21 cellular contexts compared by ENCODE assay signal in genomic region chr10:11882646-11883375, GRCh38. TPM values are rescaled to one million over a fixed set of nuclear protein-coding genes. Genes with fewer than 3 reads are reported as not detected.
DNase-seq lines count a peak whose midpoint lies in the region; ATAC-seq, FAIRE-seq and TF ChIP-seq lines count a peak whose summit lies in the region.
"Had no signal": no experiment of that assay in that cellular context is flagged by ENCODE, and none has a peak within 500 bp of the region (broad histone marks: within the 10 kb centered on the region; RNA-seq: fewer than 3 reads in every experiment).

No MANE protein-coding gene starts in this region.

- H3K9me3 ChIP-seq in pancreas (no peaks in the 10 kb centered on the region), thyroid gland (no peaks in the 10 kb centered on the region)
- H3K9me3 ChIP-seq: SJSA1, transverse colon had no signal

- no peaks in the 10 kb centered on the region for H3K36me3 ChIP-seq in pancreas
- no peaks in the 10 kb centered on the region for H3K36me3 ChIP-seq in thyroid gland
- H3K36me3 ChIP-seq: SJSA1, transverse colon had no signal

- WGBS in pancreas, 2 donors: 90 to 97% methylated on average over 14 of the region's 14 CpGs
- 95 to 96% methylated on average over 14 of the region's 14 CpGs for WGBS in thyroid gland, 2 donors

- FAIRE-seq in pancreas (lab: Jason Lieb, UNC): no peak
- FAIRE-seq: GM19239, H1, kidney had no signal

- H3K4me3 ChIP-seq in pancreas (no peak overlapping the region), thyroid gland (replicated peaks in 1 of 3) (no peak overlapping the region)
- H3K4me3 ChIP-seq: SJSA1, transverse colon had no signal

- H3K27me3 ChIP-seq in pancreas: no peaks in the 10 kb centered on the region
- H3K27me3 ChIP-seq in thyroid gland: no peaks in the 10 kb centered on the region
- H3K27me3 ChIP-seq: SJSA1, transverse colon had no signal

- DNase-seq in A172 (ENCODE audit: low spot score) (peak; percentile 48), H4 (ENCODE audit: low spot score) (peak; percentile 13), UCSD-AML1 (lab: John Stamatoyannopoulos, UW; ENCODE audit: unreplicated experiment) (peak; percentile 69), islet precursor cell (peak; percentile 86), pancreas (no peak), thyroid gland (no peak)
- DNase-seq: activated CD4-positive, CD25-positive, alpha-beta regulatory T cell treated with anti-CD3 and anti-CD28 coated beads, Interleukin-2, amount 50 U/mL, for 72 hours; activated effector memory CD4-positive, alpha-beta T cell treated with Interleukin-2 at 50 U/mL for 16 hours; cerebellar nuclear complex; hippocampal formation; kidney; MV-4-11; NCI-H2029 treated with DMSO at 0.1 percent for 48 hours; NCI-H510A treated with DMSO at 0.1 percent for 48 hours; stimulated activated naive CD8-positive, alpha-beta T cell treated with anti-CD3 and anti-CD28 coated beads, Interleukin-15, Interleukin-2, amounts not matched to agents 100 U/mL and 50 U/mL, for 24 hours had no signal

- intact Hi-C loops in pancreas (cut with DNase I) (no loop called here), thyroid gland (cut with DNase I) (no loop called here)

- H3K4me1 ChIP-seq in pancreas (no peaks in the 10 kb centered on the region), thyroid gland (peaks cover 30 to 59% of the 10 kb centered on the region in 2 donors)
- H3K4me1 ChIP-seq: transverse colon had no signal

- no peak for TF ChIP-seq CTCF in pancreas (IDR thresholded peaks at IDR 0.05)
- TF ChIP-seq CTCF in thyroid gland (IDR thresholded peaks at IDR 0.05): no peak

- TF ChIP-seq POLR2A in thyroid gland (IDR thresholded peaks at IDR 0.05): no peak

- H3K27ac ChIP-seq in pancreas (no peak overlapping the region), thyroid gland (no peak overlapping the region)
- H3K27ac ChIP-seq: SJSA1, transverse colon had no signal

- no peak for ATAC-seq in GM21360 (IDR thresholded peaks at IDR 0.05; ENCODE audit: unreplicated experiment)
- ATAC-seq in pancreas: no peak
- ATAC-seq in HG03432 (IDR thresholded peaks at IDR 0.05; ENCODE audit: unreplicated experiment): no peak
- ATAC-seq: stimulated activated naive CD8-positive, alpha-beta T cell treated with anti-CD3 and anti-CD28 coated beads, Interleukin-15, Interleukin-2, amounts not matched to agents 100 U/mL and 50 U/mL, for 24 hours had no signal

RNA-seq across cellular contexts. Expression of gene PROSER2, which starts 59.7 kb away (rescaled TPM):
- total RNA-seq in A172 (2014; rRNA removed; shearing (Covaris generic)): 18.5 and 23.8 TPM in 2 replicates
- 1.5 and 1.9 TPM in 2 replicates for total RNA-seq in H4 (2014; rRNA removed; shearing (Covaris generic))
- total RNA-seq in pancreas (10 to 100 TPM in 3 of 6 donors, 1 to 10 TPM in 3; 5.7 to 21.2 (median 11.1) TPM), thyroid gland (10 to 100 TPM; 11.5 to 19.8 (median 13.4) TPM)
- polyA plus RNA-seq in pancreas: 10 to 100 TPM in 1 of 2 donors, 1 to 10 TPM in 1; 8.1 to 12.4 TPM

Comparison
In these comparisons a context has a peak if more than half of its experiments do, and no peak if none do; other contexts are left out.
1. DNase-seq: peak in A172 (single experiment), H4 (single experiment), UCSD-AML1 (single experiment) and islet precursor cell (single experiment); none in pancreas (0 of 6) and thyroid gland (0 of 2).